9 cellular contexts compared by ENCODE assay signal in genomic region chr11:31474083-31474482, GRCh38.
"Had no signal": no experiment of that assay in that cellular context is flagged by ENCODE, and none has a peak within 500 bp of the region (broad histone marks: within the 10 kb centered on the region; RNA-seq: fewer than 3 reads in every experiment).

No MANE protein-coding gene starts in this region.

- H3K4me3 Mint-ChIP-seq: IgD-negative memory B cell had no signal

- H3K9me3 Mint-ChIP-seq: IgD-negative memory B cell had no signal

- FAIRE-seq: HepG2, HTR-8/SVneo, K562 had no signal

- H3K27ac ChIP-seq: HL-60, KMS-11 had no signal

- H3K27me3 Mint-ChIP-seq: IgD-negative memory B cell had no signal

- ATAC-seq: HepG2, K562 had no signal

- H3K4me2 ChIP-seq: KMS-11 had no signal

- DNase-seq: IMR-90, KBM-7, KG1 had no signal

- H3K9ac ChIP-seq: KMS-11 had no signal

- H3K4me3 ChIP-seq: K562 had no signal

- H3K27ac Mint-ChIP-seq: IgD-negative memory B cell had no signal
